ENCODE assay signal across 23 cellular contexts in genomic region chr1:241841661-241842060, GRCh38.
DNase-seq lines count a peak whose midpoint lies in the region; ATAC-seq lines count a peak whose summit lies in the region.
"Had no signal": no experiment of that assay in that cellular context is flagged by ENCODE, and none has a peak within 500 bp of the region (broad histone marks: within the 10 kb centered on the region; RNA-seq: fewer than 3 reads in every experiment).

No MANE protein-coding gene starts in this region.

- DNase-seq in NCI-H748 (lab: John Stamatoyannopoulos, UW; ENCODE audit: unreplicated experiment) (peak; percentile 3), NCI-H748 treated with DMSO at 0.1 percent for 48 hours (lab: John Stamatoyannopoulos, UW) (no peak), NCI-H187 (lab: John Stamatoyannopoulos, UW) (peak; percentile 18 to 34), NCI-H774 (lab: John Stamatoyannopoulos, UW) (peak; percentile 28), medulla oblongata (ENCODE audit: extremely low spot score) (no peak), hypothalamus (lab: John Stamatoyannopoulos, UW) (no peak)
- no peak for DNase-seq in activated CD8-positive, alpha-beta memory T cell treated with anti-CD3 and anti-CD28 coated beads, Interleukin-2, amount 50 U/mL, for 48 hours
- DNase-seq: activated CD4-positive, alpha-beta T cell treated with anti-CD3 and anti-CD28 coated beads, Interleukin-2, amount 50 U/mL, for 48 hours; activated naive CD4-positive, alpha-beta T cell; activated naive CD8-positive, alpha-beta T cell treated with anti-CD3 and anti-CD28 coated beads, Interleukin-2, amount 50 U/mL, for 24 hours; Calu3; CD4-positive, CD25-positive, alpha-beta regulatory T cell; effector memory CD4-positive, alpha-beta T cell; GOT3; left colon; mammary epithelial cell; MV-4-11; OCI-M1; right cardiac atrium; SK-N-SH; stimulated activated CD8-positive, alpha-beta memory T cell treated with anti-CD3 and anti-CD28 coated beads, Interleukin-4, amount 100 ng/mL, for 48 hours; stimulated activated naive CD8-positive, alpha-beta T cell treated with anti-CD3 and anti-CD28 coated beads, Interleukin-15, amount 100 ng/mL, for 72 hours had no signal

- ATAC-seq in HG03045 (IDR thresholded peaks at IDR 0.05; ENCODE audit: unreplicated experiment) = no peak
- ATAC-seq: activated naive CD8-positive, alpha-beta T cell treated with anti-CD3 and anti-CD28 coated beads, Interleukin-2, amount 50 U/mL, for 24 hours; left colon; right cardiac atrium; stimulated activated naive CD8-positive, alpha-beta T cell treated with anti-CD3 and anti-CD28 coated beads, Interleukin-15, amount 100 ng/mL, for 72 hours had no signal

Comparison
In these comparisons a context has a peak if more than half of its experiments do, and no peak if none do; other contexts are left out.
1. DNase-seq: peak in NCI-H748 (single experiment), NCI-H187 (2 of 2) and NCI-H774 (single experiment); none in NCI-H748 treated with DMSO at 0.1 percent for 48 hours (single experiment), medulla oblongata (single experiment), activated CD8-positive, alpha-beta memory T cell treated with anti-CD3 and anti-CD28 coated beads, Interleukin-2, amount 50 U/mL, for 48 hours (single experiment) and hypothalamus (0 of 51).